In genomic region chr2:203989536-203989935, GRCh38 we compare ENCODE assay signal across 29 cellular contexts. TPM values are rescaled to one million over a fixed set of nuclear protein-coding genes. Genes with fewer than 3 reads are reported as not detected.
DNase-seq lines count a peak whose midpoint lies in the region; ATAC-seq and TF ChIP-seq lines count a peak whose summit lies in the region.
"Had no signal": no experiment of that assay in that cellular context is flagged by ENCODE, and none has a peak within 500 bp of the region (broad histone marks: within the 10 kb centered on the region; RNA-seq: fewer than 3 reads in every experiment).

No MANE protein-coding gene starts in this region.

- H3K36me3 Mint-ChIP-seq in T-helper 1 cell treated with Interleukin-12 subunit alpha and Interleukin-12 subunit beta and Interleukin-4 antibody, amounts not matched to agents 30 μg/mL and 1 μg/mL, for 36 hours (ENCODE audit: low read depth): no peaks in the 10 kb centered on the region
- H3K36me3 Mint-ChIP-seq in stimulated activated naive CD8-positive, alpha-beta T cell treated with anti-CD3 and anti-CD28 coated beads, Interleukin-15, Interleukin-2, amounts not matched to agents 100 ng/mL and 50 ng/mL, for 24 hours (ENCODE audit: low read depth): no peaks in the 10 kb centered on the region
- H3K36me3 Mint-ChIP-seq in activated T-helper 2 cell treated with anti-CD3 and anti-CD28 coated beads, Interferon-gamma antibody, Interleukin-2, Interleukin-4, amounts not matched to agents 10 μg/mL and 5 μg/mL and 100 μg/mL, durations not matched to agents 14 hours and 24 hours and 36 hours (ENCODE audit: low read depth): no peaks in the 10 kb centered on the region
- H3K36me3 Mint-ChIP-seq in glutamatergic neuron (ENCODE audit: unreplicated experiment) (no peaks in the 10 kb centered on the region), immature natural killer cell (no peaks in the 10 kb centered on the region)
- H3K36me3 Mint-ChIP-seq: CD8-positive, alpha-beta memory T cell; stimulated activated naive B cell treated with anti-CD40 and anti-IgM and Interleukin-4, amounts not matched to agents 10 μg/mL and 1 μg/mL and 100 μg/mL, for 72 hours had no signal

- no peak for TF ChIP-seq CTCF in glutamatergic neuron (IDR thresholded peaks at IDR 0.05; ENCODE audit: partially characterized antibody, unreplicated experiment)

- H3K4me3 Mint-ChIP-seq in T-helper 1 cell treated with Interleukin-12 subunit alpha and Interleukin-12 subunit beta and Interleukin-4 antibody, amounts not matched to agents 30 μg/mL and 1 μg/mL, for 36 hours: peak overlapping the region; percentile 17
- no peak overlapping the region for H3K4me3 Mint-ChIP-seq in stimulated activated naive CD8-positive, alpha-beta T cell treated with anti-CD3 and anti-CD28 coated beads, Interleukin-15, Interleukin-2, amounts not matched to agents 100 ng/mL and 50 ng/mL, for 24 hours
- H3K4me3 Mint-ChIP-seq in activated T-helper 2 cell treated with anti-CD3 and anti-CD28 coated beads, Interferon-gamma antibody, Interleukin-2, Interleukin-4, amounts not matched to agents 10 μg/mL and 5 μg/mL and 100 μg/mL, durations not matched to agents 14 hours and 24 hours and 36 hours (ENCODE audit: low read depth): no peak overlapping the region
- H3K4me3 Mint-ChIP-seq in glutamatergic neuron (ENCODE audit: unreplicated experiment) (no peak overlapping the region), immature natural killer cell (no peak overlapping the region)
- H3K4me3 Mint-ChIP-seq: CD8-positive, alpha-beta memory T cell; stimulated activated naive B cell treated with anti-CD40 and anti-IgM and Interleukin-4, amounts not matched to agents 10 μg/mL and 1 μg/mL and 100 μg/mL, for 72 hours had no signal

- no peaks in the 10 kb centered on the region for H3K27me3 Mint-ChIP-seq in T-helper 1 cell treated with Interleukin-12 subunit alpha and Interleukin-12 subunit beta and Interleukin-4 antibody, amounts not matched to agents 30 μg/mL and 1 μg/mL, for 36 hours (ENCODE audit: low read depth)
- no peaks in the 10 kb centered on the region for H3K27me3 Mint-ChIP-seq in stimulated activated naive CD8-positive, alpha-beta T cell treated with anti-CD3 and anti-CD28 coated beads, Interleukin-15, Interleukin-2, amounts not matched to agents 100 ng/mL and 50 ng/mL, for 24 hours
- no peaks in the 10 kb centered on the region for H3K27me3 Mint-ChIP-seq in activated T-helper 2 cell treated with anti-CD3 and anti-CD28 coated beads, Interferon-gamma antibody, Interleukin-2, Interleukin-4, amounts not matched to agents 10 μg/mL and 5 μg/mL and 100 μg/mL, durations not matched to agents 14 hours and 24 hours and 36 hours (ENCODE audit: low read depth)
- H3K27me3 Mint-ChIP-seq in glutamatergic neuron (ENCODE audit: unreplicated experiment) (no peaks in the 10 kb centered on the region), immature natural killer cell (ENCODE audit: low read depth in 3 of 3) (peaks cover 0 to 3% (median 2%) of the 10 kb centered on the region in 3 donors)
- H3K27me3 Mint-ChIP-seq: CD8-positive, alpha-beta memory T cell had no signal

- peaks cover 29% of the 10 kb centered on the region for H3K4me1 Mint-ChIP-seq in T-helper 1 cell treated with Interleukin-12 subunit alpha and Interleukin-12 subunit beta and Interleukin-4 antibody, amounts not matched to agents 30 μg/mL and 1 μg/mL, for 36 hours (ENCODE audit: low read depth)
- H3K4me1 Mint-ChIP-seq in stimulated activated naive CD8-positive, alpha-beta T cell treated with anti-CD3 and anti-CD28 coated beads, Interleukin-15, Interleukin-2, amounts not matched to agents 100 ng/mL and 50 ng/mL, for 24 hours (ENCODE audit: low read depth): peaks cover 29% of the 10 kb centered on the region
- peaks cover 33% of the 10 kb centered on the region for H3K4me1 Mint-ChIP-seq in activated T-helper 2 cell treated with anti-CD3 and anti-CD28 coated beads, Interferon-gamma antibody, Interleukin-2, Interleukin-4, amounts not matched to agents 10 μg/mL and 5 μg/mL and 100 μg/mL, durations not matched to agents 14 hours and 24 hours and 36 hours (ENCODE audit: low read depth)
- no peaks in the 10 kb centered on the region for H3K4me1 Mint-ChIP-seq in glutamatergic neuron (ENCODE audit: low read depth, unreplicated experiment)
- H3K4me1 Mint-ChIP-seq in immature natural killer cell: peaks cover 0 to 4% of the 10 kb centered on the region in 2 donors
- H3K4me1 Mint-ChIP-seq: stimulated activated naive B cell treated with anti-CD40 and anti-IgM and Interleukin-4, amounts not matched to agents 10 μg/mL and 1 μg/mL and 100 μg/mL, for 72 hours had no signal

- DNase-seq in T-helper 1 cell (no peak), glutamatergic neuron (no peak), immature natural killer cell (no peak)
- no peak for DNase-seq in stimulated activated naive CD8-positive, alpha-beta T cell treated with anti-CD3 and anti-CD28 coated beads, Interleukin-15, Interleukin-2, amounts not matched to agents 100 U/mL and 50 U/mL, for 24 hours
- DNase-seq in activated T-helper 2 cell treated with anti-CD3 and anti-CD28 coated beads, Interferon-gamma antibody, Interleukin-2, Interleukin-4, amounts not matched to agents 10 μg/mL and 5 μg/mL and 100 μg/mL, durations not matched to agents 14 hours and 24 hours and 36 hours (ENCODE audit: low spot score): no peak
- DNase-seq: activated CD4-positive, alpha-beta T cell treated with anti-CD3 and anti-CD28 coated beads for 48 hours; activated CD8-positive, alpha-beta memory T cell treated with anti-CD3 and anti-CD28 coated beads, Interleukin-2, amount 50 U/mL, for 4 hours; activated effector memory CD4-positive, alpha-beta T cell treated with anti-CD3 and anti-CD28 coated beads, Interleukin-2, amount 50 U/mL, for 16 hours; CD8-positive, alpha-beta memory T cell; GM23248; head of caudate nucleus; islet precursor cell; Kasumi-1; left lung; mesendoderm; NCI-H2171; NCI-H82; RPMI8226; small intestine; stimulated activated naive B cell treated with anti-CD40 and anti-IgM and Interleukin-4, amounts not matched to agents 10 μg/mL and 1 μg/mL and 100 μg/mL, for 72 hours had no signal

- peak overlapping the region; percentile 82 for H3K27ac Mint-ChIP-seq in T-helper 1 cell treated with Interleukin-12 subunit alpha and Interleukin-12 subunit beta and Interleukin-4 antibody, amounts not matched to agents 30 μg/mL and 1 μg/mL, for 36 hours
- peak overlapping the region; percentile 21 for H3K27ac Mint-ChIP-seq in stimulated activated naive CD8-positive, alpha-beta T cell treated with anti-CD3 and anti-CD28 coated beads, Interleukin-15, Interleukin-2, amounts not matched to agents 100 ng/mL and 50 ng/mL, for 24 hours
- peak overlapping the region; percentile 16 for H3K27ac Mint-ChIP-seq in activated T-helper 2 cell treated with anti-CD3 and anti-CD28 coated beads, Interferon-gamma antibody, Interleukin-2, Interleukin-4, amounts not matched to agents 10 μg/mL and 5 μg/mL and 100 μg/mL, durations not matched to agents 14 hours and 24 hours and 36 hours
- no peak overlapping the region for H3K27ac Mint-ChIP-seq in glutamatergic neuron (ENCODE audit: unreplicated experiment)
- no peak overlapping the region for H3K27ac Mint-ChIP-seq in immature natural killer cell
- H3K27ac Mint-ChIP-seq: stimulated activated naive B cell treated with anti-CD40 and anti-IgM and Interleukin-4, amounts not matched to agents 10 μg/mL and 1 μg/mL and 100 μg/mL, for 72 hours had no signal

- ATAC-seq in stimulated activated naive CD8-positive, alpha-beta T cell treated with anti-CD3 and anti-CD28 coated beads, Interleukin-15, Interleukin-2, amounts not matched to agents 100 U/mL and 50 U/mL, for 24 hours: no peak
- ATAC-seq in HG03565 (IDR thresholded peaks at IDR 0.05; ENCODE audit: unreplicated experiment): no peak
- ATAC-seq: esophagus mucosa; left lung; stimulated activated naive B cell treated with anti-CD40 and anti-IgM and Interleukin-4, amounts not matched to agents 10 μg/mL and 1 μg/mL and 100 μg/mL, for 72 hours had no signal

- H3K9me3 Mint-ChIP-seq in T-helper 1 cell treated with Interleukin-12 subunit alpha and Interleukin-12 subunit beta and Interleukin-4 antibody, amounts not matched to agents 30 μg/mL and 1 μg/mL, for 36 hours: no peaks in the 10 kb centered on the region
- H3K9me3 Mint-ChIP-seq in stimulated activated naive CD8-positive, alpha-beta T cell treated with anti-CD3 and anti-CD28 coated beads, Interleukin-15, Interleukin-2, amounts not matched to agents 100 ng/mL and 50 ng/mL, for 24 hours: no peaks in the 10 kb centered on the region
- H3K9me3 Mint-ChIP-seq in activated T-helper 2 cell treated with anti-CD3 and anti-CD28 coated beads, Interferon-gamma antibody, Interleukin-2, Interleukin-4, amounts not matched to agents 10 μg/mL and 5 μg/mL and 100 μg/mL, durations not matched to agents 14 hours and 24 hours and 36 hours: no peaks in the 10 kb centered on the region
- H3K9me3 Mint-ChIP-seq in glutamatergic neuron (ENCODE audit: unreplicated experiment) (no peaks in the 10 kb centered on the region), immature natural killer cell (no peaks in the 10 kb centered on the region)
- H3K9me3 Mint-ChIP-seq: CD8-positive, alpha-beta memory T cell; stimulated activated naive B cell treated with anti-CD40 and anti-IgM and Interleukin-4, amounts not matched to agents 10 μg/mL and 1 μg/mL and 100 μg/mL, for 72 hours had no signal

- intact Hi-C loops in activated T-helper 2 cell treated with anti-CD3 and anti-CD28 coated beads, Interferon-gamma antibody, Interleukin-2, Interleukin-4, amounts not matched to agents 10 μg/mL and 5 μg/mL and 100 μg/mL, durations not matched to agents 14 hours and 24 hours and 36 hours (cut with micrococcal nuclease): loop anchor here (2.0 to 5.0 kb wide), 2 partner anchors 33 to 119 kb away; no protein-coding TSS in a partner anchor

RNA-seq across cellular contexts. Expression of gene ICOS, which starts 53.0 kb away (rescaled TPM):
- total RNA-seq in activated T-helper 2 cell treated with anti-CD3 and anti-CD28 coated beads, Interferon-gamma antibody, Interleukin-2, Interleukin-4, amounts not matched to agents 10 μg/mL and 5 μg/mL and 100 μg/mL, durations not matched to agents 14 hours and 24 hours and 36 hours: 76.2 and 78.7 TPM in 2 replicates
- not detected for total RNA-seq in glutamatergic neuron (ENCODE audit: unreplicated experiment)
- under 1 TPM; 0.13 to 0.97 (median 0.80) TPM for polyA plus RNA-seq in immature natural killer cell
- total RNA-seq: cerebellum, Daoy, dermis microvascular lymphatic vessel endothelial cell, esophagus mucosa, fibroblast of villous mesenchyme, GM23248, NCI-H460 had no signal
- polyA plus RNA-seq: GM23248 had no signal

Comparison
In these comparisons a context has a peak if more than half of its experiments do, and no peak if none do; other contexts are left out.
1. H3K27ac Mint-ChIP-seq: peak in T-helper 1 cell treated with Interleukin-12 subunit alpha and Interleukin-12 subunit beta and Interleukin-4 antibody, amounts not matched to agents 30 μg/mL and 1 μg/mL, for 36 hours (single experiment), stimulated activated naive CD8-positive, alpha-beta T cell treated with anti-CD3 and anti-CD28 coated beads, Interleukin-15, Interleukin-2, amounts not matched to agents 100 ng/mL and 50 ng/mL, for 24 hours (single experiment) and activated T-helper 2 cell treated with anti-CD3 and anti-CD28 coated beads, Interferon-gamma antibody, Interleukin-2, Interleukin-4, amounts not matched to agents 10 μg/mL and 5 μg/mL and 100 μg/mL, durations not matched to agents 14 hours and 24 hours and 36 hours (single experiment); none in glutamatergic neuron (single experiment) and immature natural killer cell (0 of 6).
2. RNA of gene ICOS, which starts 53.0 kb away (total RNA-seq): 76.2 to 78.7 TPM in activated T-helper 2 cell treated with anti-CD3 and anti-CD28 coated beads, Interferon-gamma antibody, Interleukin-2, Interleukin-4, amounts not matched to agents 10 μg/mL and 5 μg/mL and 100 μg/mL, durations not matched to agents 14 hours and 24 hours and 36 hours; not detected in glutamatergic neuron (single experiment); every median in the first group is over 10 times any median in the second.